ENCODE assay signal across 8 cellular contexts in the genomic region with DNA sequence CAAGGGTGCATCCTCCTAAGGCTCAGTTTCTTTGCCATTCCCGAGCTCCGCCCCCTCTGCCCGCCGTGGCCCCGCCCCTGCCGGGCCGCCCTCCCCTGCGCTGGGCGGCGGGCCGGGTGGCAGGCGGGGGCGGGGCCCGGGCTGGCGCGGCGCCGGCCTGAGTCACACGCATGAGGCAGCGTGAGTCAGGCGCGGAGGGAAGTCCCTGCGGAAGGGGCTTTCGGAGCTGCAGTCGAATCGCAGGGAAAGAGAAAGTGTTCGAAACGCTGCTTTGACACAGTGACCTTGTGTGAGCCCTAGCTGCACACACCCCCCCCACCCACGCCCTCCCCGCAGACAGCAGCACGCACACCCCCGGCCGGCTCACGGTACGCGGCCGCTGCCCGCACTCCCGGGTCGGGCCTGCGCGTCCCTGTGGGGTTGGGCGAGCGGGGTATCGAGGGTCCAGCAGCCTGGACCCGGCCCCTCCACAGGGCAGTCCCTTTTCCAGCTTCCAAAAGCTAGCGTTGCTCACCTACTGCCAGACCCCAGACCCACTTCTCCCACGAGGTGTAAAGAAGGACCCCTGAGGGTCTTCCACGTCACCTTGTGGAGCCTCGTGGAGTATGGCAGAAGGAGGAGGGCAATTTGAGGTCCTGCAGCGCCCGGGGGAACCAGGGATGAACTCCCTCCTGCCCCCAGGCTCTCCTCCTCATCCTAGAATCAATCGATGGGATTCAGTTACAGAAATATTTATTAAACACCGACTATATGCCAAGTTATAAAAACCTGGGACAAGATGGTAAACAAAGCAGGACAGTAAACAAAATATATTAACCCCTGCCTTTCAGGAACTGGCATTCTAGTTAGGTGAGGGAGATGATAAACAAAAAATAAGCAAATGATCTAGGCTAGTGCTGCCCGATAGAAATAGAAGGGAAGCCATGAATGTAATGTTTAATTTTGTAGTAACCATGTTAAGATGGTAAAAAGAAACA. TPM values are rescaled to one million over a fixed set of nuclear protein-coding genes. Genes with fewer than 3 reads are reported as not detected.
DNase-seq lines count a peak whose midpoint lies in the region; ATAC-seq, FAIRE-seq and TF ChIP-seq lines count a peak whose summit lies in the region.

No MANE protein-coding gene starts in this region.

- H2AFZ ChIP-seq in astrocyte (ENCODE audit: low read depth, low read length) = peak overlapping the region; percentile 82

- peak overlapping the region; percentile 89 for H3K27ac Mint-ChIP-seq in astrocyte (ENCODE audit: unreplicated experiment)

- peak overlapping the region; percentile 89 for H3K9ac ChIP-seq in astrocyte (ENCODE audit: low read length)

- H3K27me3 ChIP-seq in astrocyte (ENCODE audit: insufficient read depth, low read length) = no peaks in the 10 kb centered on the region

- peak; percentile 54 for ATAC-seq in GM18499 (IDR thresholded peaks at IDR 0.05; ENCODE audit: insufficient read depth, unreplicated experiment)
- ATAC-seq in HG02884 (IDR thresholded peaks at IDR 0.05; ENCODE audit: unreplicated experiment) = peak; percentile 74

- H3K9me3 ChIP-seq in astrocyte (ENCODE audit: insufficient read depth, low read depth, low read length) = no peaks in the 10 kb centered on the region

- H3K4me3 ChIP-seq in astrocyte (ENCODE audit: insufficient read depth, low read depth, low read length) = peak overlapping the region; percentile 60

- peaks cover 3% of the 10 kb centered on the region for H3K27me3 Mint-ChIP-seq in astrocyte (ENCODE audit: low read depth, unreplicated experiment)

- H3K4me1 ChIP-seq in astrocyte (ENCODE audit: insufficient read depth, low read length) = peaks cover 26% of the 10 kb centered on the region

- H4K20me1 ChIP-seq in astrocyte (ENCODE audit: insufficient read depth, low read length) = no peaks in the 10 kb centered on the region

- H3K36me3 ChIP-seq in astrocyte (ENCODE audit: insufficient read depth, low read length) = no peaks in the 10 kb centered on the region

- no peaks in the 10 kb centered on the region for H3K79me2 ChIP-seq in astrocyte (ENCODE audit: insufficient read depth, low read length)

- no peaks in the 10 kb centered on the region for H3K36me3 Mint-ChIP-seq in astrocyte (ENCODE audit: low read depth, unreplicated experiment)

- no peak for FAIRE-seq in astrocyte (lab: Jason Lieb, UNC)

- H3K4me2 ChIP-seq in astrocyte (ENCODE audit: low read length) = peak overlapping the region; percentile 85

- no peaks in the 10 kb centered on the region for H3K9me3 Mint-ChIP-seq in astrocyte (ENCODE audit: unreplicated experiment)

- TF ChIP-seq CTCF in astrocyte (IDR thresholded peaks at IDR 0.05; ENCODE audit: insufficient read depth, low read depth, low read length) = no peak

- peak overlapping the region; percentile 89 for H3K27ac ChIP-seq in astrocyte (ENCODE audit: low read depth, low read length)

- peaks cover 6% of the 10 kb centered on the region for H3K4me1 Mint-ChIP-seq in astrocyte (ENCODE audit: low read depth, unreplicated experiment)

- peak overlapping the region; percentile 80 for H3K4me3 Mint-ChIP-seq in astrocyte (ENCODE audit: unreplicated experiment)

- DNase-seq in NCI-H146 treated with DMSO at 0.1 percent for 48 hours (lab: John Stamatoyannopoulos, UW; ENCODE audit: unreplicated experiment) = peak; percentile 72
- DNase-seq in T-helper 22 cell (ENCODE audit: low read depth) = peak; percentile 95
- DNase-seq in astrocyte (ENCODE audit: low read depth) = peak; percentile 83
- DNase-seq in hepatic stellate cell (ENCODE audit: low spot score) = peak; percentile 97
- DNase-seq in renal cortical epithelial cell (ENCODE audit: low read depth) = peak; percentile 93
- DNase-seq in retina = no peak

RNA-seq across cellular contexts. Expression of gene HMGA1, which starts 12.4 kb away (rescaled TPM):
- 109 and 199 TPM in 2 replicates for total RNA-seq in astrocyte
- total RNA-seq in renal cortical epithelial cell = 41.1 and 177 TPM in 2 replicates

RNA-seq across cellular contexts. Expression of gene SMIM29, which starts 24.6 kb away (rescaled TPM):
- total RNA-seq in astrocyte = 11.1 and 13.9 TPM in 2 replicates
- total RNA-seq in renal cortical epithelial cell = 9.9 and 30.6 TPM in 2 replicates
